ENCODE assay signal across 8 cellular contexts in the genomic region with DNA sequence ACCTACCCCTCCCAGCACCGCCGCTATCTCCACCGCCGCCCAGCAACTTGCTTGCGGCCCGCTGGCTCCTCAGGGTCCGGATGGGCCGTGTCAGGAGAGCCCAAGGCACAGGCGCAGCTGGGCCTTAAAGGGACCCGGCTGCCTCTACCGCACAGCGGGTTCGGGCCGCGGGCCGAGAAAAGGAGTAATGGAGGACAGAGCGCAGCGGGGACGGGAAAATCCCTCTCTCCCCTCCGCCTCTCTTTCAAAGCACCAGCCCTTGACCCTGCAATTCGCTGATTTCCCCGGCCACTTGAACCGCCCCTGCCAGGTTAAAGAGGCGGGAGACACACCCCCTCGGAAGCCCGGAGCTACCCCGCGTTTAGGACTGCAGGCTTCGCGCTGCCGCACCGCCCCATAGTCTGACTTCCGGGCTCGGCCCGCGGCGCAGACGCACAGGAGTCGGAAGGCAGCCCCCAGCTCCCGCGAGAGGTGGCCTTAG. TPM values are rescaled to one million over a fixed set of nuclear protein-coding genes. Genes with fewer than 3 reads are reported as not detected.
DNase-seq lines count a peak whose midpoint lies in the region; ATAC-seq, FAIRE-seq and TF ChIP-seq lines count a peak whose summit lies in the region.
"Not testable (repeated sequence)": the region's sequence is repeated elsewhere in the genome, so short reads cannot be mapped to it uniquely, and the experiment has no call there.

NBPF11 (minus strand) TSS at position 371 of the 481 bp plus-strand sequence. CDS start 25,278 bp downstream, outside the sequence.

- H3K4me2 ChIP-seq in A549, result peak within 1 kb of the TSS; percentile 80
- peak within 1 kb of the TSS; percentile 60 for H3K4me2 ChIP-seq in keratinocyte (ENCODE audit: control insufficient read depth, extremely low read depth, insufficient read depth, low read depth, low read length)
- H3K4me2 ChIP-seq in smooth muscle cell, result peak within 1 kb of the TSS; percentile 87

- H2AFZ ChIP-seq in keratinocyte (ENCODE audit: control insufficient read depth, low read length), result peak within 1 kb of the TSS; percentile 82
- H2AFZ ChIP-seq in smooth muscle cell (ENCODE audit: low read depth), result peak within 1 kb of the TSS; percentile 91

- H3K4me1 ChIP-seq in A549; keratinocyte (ENCODE audit: control insufficient read depth, extremely low read depth, insufficient read depth, low read length); smooth muscle cell (ENCODE audit: low read depth): not testable (repeated sequence)

- not testable (repeated sequence) for H3K9me3 ChIP-seq in A549; keratinocyte (ENCODE audit: control insufficient read depth, low read depth, low read length); smooth muscle cell (replicated peaks; ENCODE audit: low read depth)

- dilution Hi-C loops in keratinocyte (cut with MboI; ENCODE audit: extremely low pct_ligation_motif_present, low sequenced_read_pairs), result not testable (repeated sequence)

- under 1% methylated on average over 41 of the region's 41 CpGs for WGBS in A549 (ENCODE audit: missing lambda C conversion rate)
- 2% methylated on average over 41 of the region's 41 CpGs for WGBS in smooth muscle cell (ENCODE audit: low lambda C conversion rate)

- CTCF ChIA-PET in A549 (lab: Yijun Ruan, JAX), result not testable (repeated sequence)

- peak in 1 of 2 experiments; percentile 88 for DNase-seq in A549 (ENCODE audit: low read depth in 1 of 2, low spot score in 1 of 2)
- DNase-seq in NCI-H460 (ENCODE audit: extremely low read depth, low read depth), result peak; percentile 84
- peak; percentile 46 to 68 (median 60) for DNase-seq in activated CD4-positive, CD25-positive, alpha-beta regulatory T cell (lab: John Stamatoyannopoulos, UW)
- peak; percentile 65 for DNase-seq in bronchial epithelial cell (ENCODE audit: low read depth)
- not testable (repeated sequence) for DNase-seq in keratinocyte (ENCODE audit: low read depth, low spot score)
- peak; percentile 28 for DNase-seq in smooth muscle cell (lab: John Stamatoyannopoulos, UW; ENCODE audit: unreplicated experiment)

- H3K9ac ChIP-seq in keratinocyte (ENCODE audit: control insufficient read depth, extremely low read depth, insufficient read depth, low read length), result peak within 1 kb of the TSS; percentile 77
- H3K9ac ChIP-seq in smooth muscle cell (ENCODE audit: low read depth), result peak within 1 kb of the TSS; percentile 65

- H3K9me1 ChIP-seq in keratinocyte (ENCODE audit: control insufficient read depth, extremely low read depth, insufficient read depth, low read length), result not testable (repeated sequence)

- H4K20me1 ChIP-seq in keratinocyte (ENCODE audit: control insufficient read depth, extremely low read depth, insufficient read depth, low read length); smooth muscle cell (ENCODE audit: low read depth): not testable (repeated sequence)

- H3K27me3 ChIP-seq in bronchial epithelial cell (ENCODE audit: control insufficient read depth, insufficient read depth, low read length); keratinocyte (ENCODE audit: control insufficient read depth, extremely low read depth, insufficient read depth, low read length); smooth muscle cell (ENCODE audit: low read depth): not testable (repeated sequence)

- not testable (repeated sequence) for H3K36me3 ChIP-seq in bronchial epithelial cell (ENCODE audit: control insufficient read depth, insufficient read depth, low read length); keratinocyte (ENCODE audit: control insufficient read depth in 2 of 2, extremely low read depth in 1 of 2, insufficient read depth in 2 of 2, low read length in 2 of 2); smooth muscle cell (ENCODE audit: low read depth)

- TF ChIP-seq CTCF in A549 (IDR thresholded peaks at IDR 0.05); bronchial epithelial cell (IDR thresholded peaks at IDR 0.05; ENCODE audit: insufficient read depth, low read length, severe bottlenecking); keratinocyte (optimal IDR thresholded peaks at IDR 0.05 in 1 of 3, IDR thresholded peaks at IDR 0.05 in 1 of 3, conservative IDR thresholded peaks at IDR 0.05 in 1 of 3; ENCODE audit: extremely low read depth in 1 of 3, insufficient read depth in 2 of 3, low read length in 3 of 3); smooth muscle cell (IDR thresholded peaks at IDR 0.05; ENCODE audit: borderline replicate concordance, insufficient read depth, poor library complexity, severe bottlenecking): not testable (repeated sequence)

- H3K4me3 ChIP-seq in A549, result peak within 1 kb of the TSS; percentile 53
- peak within 1 kb of the TSS; percentile 51 for H3K4me3 ChIP-seq in bronchial epithelial cell (ENCODE audit: low read depth, low read length)
- peak within 1 kb of the TSS; percentile 60 to 71 (median 63) for H3K4me3 ChIP-seq in keratinocyte (ENCODE audit: control insufficient read depth in 2 of 3, extremely low read depth in 1 of 3, insufficient read depth in 2 of 3, low read depth in 1 of 3, low read length in 3 of 3)
- H3K4me3 ChIP-seq in smooth muscle cell, result peak within 1 kb of the TSS; percentile 79

- not testable (repeated sequence) for H3F3A ChIP-seq in smooth muscle cell (ENCODE audit: low read depth)

- TF ChIP-seq EP300 in A549 (IDR thresholded peaks at IDR 0.05), result not testable (repeated sequence)

- 0 out of 2 replicates have a peak, but pooled peaks have one; percentile 27 for TF ChIP-seq POLR2A in A549 (IDR thresholded peaks at IDR 0.05; ENCODE audit: low read length)

- TF ChIP-seq RAD21 in A549 (conservative IDR thresholded peaks at IDR 0.05 in 1 of 2, IDR thresholded peaks at IDR 0.05 in 1 of 2), result not testable (repeated sequence)

- not testable (repeated sequence) for H3K79me2 ChIP-seq in keratinocyte (ENCODE audit: control insufficient read depth, insufficient read depth, low read length); smooth muscle cell (ENCODE audit: low read depth)

- not testable (repeated sequence) for FAIRE-seq in A549 (lab: Jason Lieb, UNC); bronchial epithelial cell (lab: Jason Lieb, UNC); keratinocyte (lab: Jason Lieb, UNC)

- POLR2A ChIA-PET in A549 (lab: Yijun Ruan, JAX), result interaction anchor here (1.2 to 2.4 kb wide), 2 partner anchors 112 to 182 kb away, joined by 7 to 9 read pairs; no protein-coding TSS in a partner anchor

- peak; percentile 99 for ATAC-seq in A549
- peak; percentile 70 for ATAC-seq in GM19043 (IDR thresholded peaks at IDR 0.05; ENCODE audit: low read depth, unreplicated experiment)
- ATAC-seq in HG03342 (IDR thresholded peaks at IDR 0.05; ENCODE audit: unreplicated experiment), result peak; percentile 78

- peak within 1 kb of the TSS; percentile 71 to 95 for H3K27ac ChIP-seq in A549
- H3K27ac ChIP-seq in keratinocyte (ENCODE audit: control insufficient read depth, insufficient read depth, low read length), result peak within 1 kb of the TSS; percentile 70
- peak within 1 kb of the TSS; percentile 75 for H3K27ac ChIP-seq in smooth muscle cell (ENCODE audit: low read depth)

TF ChIP-seq in A549, 52 proteins besides CTCF, POLR2A, EP300 and RAD21:
- TF ChIP-seq JUN (IDR thresholded peaks at IDR 0.05) (peak in 1 of 2 experiments; percentile 62; a peak in 3 of 5 replicates), MAX (IDR thresholded peaks at IDR 0.05) (peak; percentile 58; the same call in 1 of the 2 replicates), CHD2 (IDR thresholded peaks at IDR 0.05; ENCODE audit: low read length, partially characterized antibody) (peak; percentile 60), PHF8 (IDR thresholded peaks at IDR 0.05; ENCODE audit: borderline replicate concordance, low read depth) (peak; percentile 60)
- TF ChIP-seq, protein P1, sequence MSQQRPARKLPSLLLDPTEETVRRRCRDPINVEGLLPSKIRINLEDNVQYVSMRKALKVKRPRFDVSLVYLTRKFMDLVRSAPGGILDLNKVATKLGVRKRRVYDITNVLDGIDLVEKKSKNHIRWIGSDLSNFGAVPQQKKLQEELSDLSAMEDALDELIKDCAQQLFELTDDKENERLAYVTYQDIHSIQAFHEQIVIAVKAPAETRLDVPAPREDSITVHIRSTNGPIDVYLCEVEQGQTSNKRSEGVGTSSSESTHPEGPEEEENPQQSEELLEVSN (IDR thresholded peaks at IDR 0.05; ENCODE audit: borderline replicate concordance, low read depth), result peak; percentile 39; the same call in 1 of the 2 replicates

RNA-seq across cellular contexts. Expression of gene NBPF11, which starts in this region (rescaled TPM):
- polyA plus RNA-seq in A549 (2011; rRNA removed) (12.1 and 13.8 TPM in 2 replicates), A549 (2017; fragmentation: RNase III; extraction: RNeasy Plus Mini Kit Qiagen cat#74134 plus additional on column Dnase treatment) (5.6 to 6.5 TPM (median 5.8 TPM) in 3 replicates), keratinocyte (4.4 to 8.4 TPM (median 8.4 TPM) in 3 replicates), smooth muscle cell (5.3 and 6.2 TPM in 2 replicates)
- polyA plus RNA-seq in A549 (2012; cell fraction: cytosol; rRNA removed), result 3.6 and 4.1 TPM in 2 replicates
- polyA plus RNA-seq in A549 (2012; cell fraction: nucleus; rRNA removed), result 11.4 and 16.2 TPM in 2 replicates
- 4.8 and 5.9 TPM in 2 replicates for polyA minus RNA-seq in A549 (2011; rRNA and poly(A)+ RNA removed)
- 6.0 and 6.7 TPM in 2 replicates for total RNA-seq in NCI-H460 (2014; rRNA removed; shearing (Covaris generic))
- 29.2 and 33.1 TPM in 2 replicates for polyA plus RNA-seq in NCI-H460 (2014; cell fraction: nucleus; rRNA removed)
- total RNA-seq in bronchial epithelial cell (4.6 and 5.8 TPM in 2 replicates), smooth muscle cell (6.7 and 7.8 TPM in 2 replicates)
- 4.0 TPM for polyA plus RNA-seq in keratinocyte (2011; ENCODE audit: low read depth)
- polyA plus RNA-seq in keratinocyte (2011; cell fraction: cytosol; rRNA removed), result 2.4 and 3.7 TPM in 2 replicates
- 23.2 and 25.3 TPM in 2 replicates for polyA plus RNA-seq in keratinocyte (2011; cell fraction: nucleus; rRNA removed)
- 3.0 and 4.0 TPM in 2 replicates for polyA plus RNA-seq in keratinocyte (2012; ENCODE audit: low replicate concordance)
- 3.7 to 5.6 TPM (median 3.7 TPM) in 3 replicates for polyA minus RNA-seq in keratinocyte
- polyA minus RNA-seq in keratinocyte (2011; cell fraction: cytosol; rRNA and poly(A)+ RNA removed), result 1.7 TPM
- polyA minus RNA-seq in keratinocyte (2011; cell fraction: nucleus; rRNA and poly(A)+ RNA removed), result 7.3 and 10.6 TPM in 2 replicates
